Comparison of ENCODE assay signal across 32 cellular contexts in genomic region chr4:3236326-3236878, GRCh38. TPM values are rescaled to one million over a fixed set of nuclear protein-coding genes. Genes with fewer than 3 reads are reported as not detected.
"Had no signal": no experiment of that assay in that cellular context is flagged by ENCODE, and none has a peak within 500 bp of the region (broad histone marks: within the 10 kb centered on the region; RNA-seq: fewer than 3 reads in every experiment).

No MANE protein-coding gene starts in this region.

- H3K4me3 ChIP-seq: ascending aorta, breast epithelium, cardiac muscle cell, esophagus squamous epithelium, gastroesophageal sphincter had no signal

- H3K36me3 ChIP-seq: breast epithelium had no signal

- DNase-seq: activated B cell treated with CpG ODN at 0.5 μM for 24 hours; activated CD4-positive, alpha-beta T cell treated with anti-CD3 and anti-CD28 coated beads for 48 hours; activated CD4-positive, alpha-beta T cell treated with anti-CD3 and anti-CD28 coated beads, Interleukin-2, amount 50 U/mL, for 1 hour; activated CD4-positive, alpha-beta T cell treated with anti-CD3 and anti-CD28 coated beads, Interleukin-2, amount 50 U/mL, for 48 hours; activated CD8-positive, alpha-beta memory T cell treated with anti-CD3 and anti-CD28 coated beads for 24 hours; activated CD8-positive, alpha-beta T cell treated with anti-CD3 and anti-CD28 coated beads for 36 hours; activated gamma-delta T cell; activated naive CD4-positive, alpha-beta T cell; activated naive CD4-positive, alpha-beta T cell treated with anti-CD3 and anti-CD28 coated beads, Interleukin-2, amount 10 ng/mL, durations not matched to agents 7 days and 5 days; activated naive CD8-positive, alpha-beta T cell treated with anti-CD3 and anti-CD28 coated beads, Interleukin-2, amount 10 ng/mL, durations not matched to agents 7 days and 5 days; activated T-cell treated with anti-CD3 and anti-CD28 coated beads, Interleukin-2, amount 50 U/mL, for 1 hour; activated T-cell treated with anti-CD3 and anti-CD28 coated beads, Interleukin-2, amount 50 U/mL, for 48 hours; cortex of kidney; dermis blood vessel endothelial cell; effector CD4-positive, alpha-beta T cell; esophagus squamous epithelium; foreskin melanocyte; T-helper 1 cell; T-helper 17 cell; T1000; WERI-Rb-1 had no signal

- H3K27ac ChIP-seq: ascending aorta, breast epithelium, cardiac muscle cell, epithelial cell of prostate, esophagus squamous epithelium, gastroesophageal sphincter, WERI-Rb-1 had no signal

- H3K9me3 ChIP-seq: ascending aorta, breast epithelium, esophagus squamous epithelium, gastroesophageal sphincter had no signal

- ATAC-seq: activated CD4-positive, CD25-positive, alpha-beta regulatory T cell treated with anti-CD3 and anti-CD28 coated beads, Interleukin-2, amount 50 U/mL, for 24 hours; activated CD8-positive, alpha-beta T cell treated with anti-CD3 and anti-CD28 coated beads for 36 hours; activated naive CD4-positive, alpha-beta T cell treated with anti-CD3 and anti-CD28 coated beads, Interleukin-2, amount 50 U/mL, for 72 hours; gastroesophageal sphincter; T-helper 17 cell had no signal

- FAIRE-seq: colon, endometrium, endothelial cell of umbilical vein had no signal

- H3K27me3 ChIP-seq: ascending aorta, breast epithelium, cardiac muscle cell, esophagus squamous epithelium, gastroesophageal sphincter had no signal

- H3K4me1 ChIP-seq: ascending aorta, breast epithelium had no signal

RNA-seq across cellular contexts. Expression of gene MSANTD1, which starts 12.6 kb away (rescaled TPM):
- total RNA-seq: ascending aorta had no signal
- polyA plus RNA-seq: fibroblast of lung had no signal
